ENCODE assay signal across 14 cellular contexts in genomic region chr19:49662011-49662410, GRCh38.
"Had no signal": no experiment of that assay in that cellular context is flagged by ENCODE, and none has a peak within 500 bp of the region (broad histone marks: within the 10 kb centered on the region; RNA-seq: fewer than 3 reads in every experiment).

No MANE protein-coding gene starts in this region.

- H3K4me3 Mint-ChIP-seq: WTC11 had no signal

- H3K27me3 Mint-ChIP-seq: activated CD8-positive, alpha-beta T cell treated with anti-CD3 and anti-CD28 coated beads for 36 hours had no signal

- H3K27me3 ChIP-seq: transverse colon, vagina had no signal

- FAIRE-seq: astrocyte, islet of Langerhans, small intestine had no signal

- H3K9me3 Mint-ChIP-seq: activated CD8-positive, alpha-beta T cell treated with anti-CD3 and anti-CD28 coated beads for 36 hours; activated T-cell treated with anti-CD3 and anti-CD28 coated beads, Interleukin-2, amount 50 U/mL, for 72 hours had no signal

- ATAC-seq: activated CD8-positive, alpha-beta T cell treated with anti-CD3 and anti-CD28 coated beads for 36 hours; activated T-cell treated with anti-CD3 and anti-CD28 coated beads, Interleukin-2, amount 50 U/mL, for 72 hours; stimulated activated naive CD8-positive, alpha-beta T cell treated with anti-CD3 and anti-CD28 coated beads, Interleukin-15, Interleukin-2, amounts not matched to agents 100 U/mL and 50 U/mL, for 24 hours; WTC11 had no signal

- H3K27ac Mint-ChIP-seq: activated T-cell treated with anti-CD3 and anti-CD28 coated beads, Interleukin-2, amount 50 U/mL, for 72 hours; WTC11 had no signal

- DNase-seq: activated CD4-positive, alpha-beta T cell treated with anti-CD3 and anti-CD28 coated beads for 48 hours; activated CD8-positive, alpha-beta T cell treated with anti-CD3 and anti-CD28 coated beads for 36 hours; activated T-cell treated with anti-CD3 and anti-CD28 coated beads, Interleukin-2, amount 50 U/mL, for 72 hours; posterior cingulate gyrus; retina; small intestine; stimulated activated CD4-positive, alpha-beta T cell treated with anti-CD3 and anti-CD28 coated beads, Interleukin-4, amount 100 ng/mL, for 24 hours; stimulated activated naive CD8-positive, alpha-beta T cell treated with anti-CD3 and anti-CD28 coated beads, Interleukin-15, Interleukin-2, amounts not matched to agents 100 U/mL and 50 U/mL, for 24 hours; T-helper 2 cell; transverse colon had no signal

- H3K27ac ChIP-seq: transverse colon, vagina had no signal

- H3K4me3 ChIP-seq: transverse colon, vagina had no signal

- H3K9me3 ChIP-seq: transverse colon, vagina had no signal
